8 cellular contexts compared by ENCODE assay signal in the genomic region with DNA sequence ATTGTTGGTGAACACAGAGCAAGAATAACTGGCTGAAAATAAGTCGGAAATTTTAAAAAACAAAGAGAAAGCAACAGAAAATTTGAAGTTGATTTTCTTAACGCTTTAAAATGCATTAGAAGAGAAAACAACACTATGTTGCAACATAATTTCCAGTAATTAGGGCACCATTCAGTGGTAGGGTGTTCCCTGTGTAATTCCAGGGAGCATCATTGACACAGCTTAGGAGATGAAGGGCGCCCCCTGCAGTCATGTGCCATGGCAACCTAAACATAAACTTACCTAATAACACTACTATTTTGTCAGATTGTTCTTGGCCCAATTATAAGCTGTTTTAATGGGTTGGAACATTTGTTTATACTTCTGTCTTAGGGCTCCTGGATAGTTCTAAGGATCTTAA.
DNase-seq lines count a peak whose midpoint lies in the region; ATAC-seq, FAIRE-seq and TF ChIP-seq lines count a peak whose summit lies in the region.

No MANE protein-coding gene starts in this region.

- H3K36me3 ChIP-seq in cardiac muscle cell, result no peaks in the 10 kb centered on the region
- peaks cover 4 to 14% (median 6%) of the 10 kb centered on the region in 5 donors for H3K36me3 ChIP-seq in subcutaneous abdominal adipose tissue (ENCODE audit: control insufficient read depth in 5 of 5, insufficient read depth in 5 of 5, low read length in 5 of 5)

- H3K9ac ChIP-seq in subcutaneous abdominal adipose tissue (ENCODE audit: low read length in 5 of 5), result peak overlapping the region in 1 of 5 donors; percentile 66

- H3K27me3 ChIP-seq in cardiac muscle cell, result no peaks in the 10 kb centered on the region
- no peaks in the 10 kb centered on the region for H3K27me3 ChIP-seq in subcutaneous abdominal adipose tissue (ENCODE audit: control insufficient read depth in 5 of 5, insufficient read depth in 4 of 5, low read length in 5 of 5)

- DNase-seq in ACHN (peak; percentile 43), GM13976 (ENCODE audit: low spot score) (no peak), RPMI7951 (ENCODE audit: low read depth) (peak; percentile 8), cardiac muscle cell (ENCODE audit: low read depth in 1 of 2, low spot score in 1 of 2) (peak; percentile 25 to 72), GM12892 (ENCODE audit: insufficient read length) (no peak)
- no peak for DNase-seq in activated naive CD4-positive, alpha-beta T cell treated with anti-CD3 and anti-CD28 coated beads, Interleukin-2, amount 50 U/mL, for 72 hours (ENCODE audit: low spot score in 2 of 2)

- H3K27ac ChIP-seq in cardiac muscle cell (no peak overlapping the region), subcutaneous abdominal adipose tissue (ENCODE audit: low read depth, low read length) (peak overlapping the region; percentile 28)

- no peaks in the 10 kb centered on the region for H3K9me3 Mint-ChIP-seq in activated naive CD4-positive, alpha-beta T cell treated with anti-CD3 and anti-CD28 coated beads, Interleukin-2, amount 50 U/mL, for 72 hours

- H3K27ac Mint-ChIP-seq in activated naive CD4-positive, alpha-beta T cell treated with anti-CD3 and anti-CD28 coated beads, Interleukin-2, amount 50 U/mL, for 72 hours, result no peak overlapping the region

- in situ Hi-C loops in ACHN (cut with HindIII; ENCODE audit: low pct_ligation_motif_present, low pct_unique_long_range_greater_than_20kb, low sequenced_read_pairs) (no loop called here), GM13976 (cut with MboI; ENCODE audit: low sequenced_read_pairs, unreplicated experiment) (no loop called here)

- no peaks in the 10 kb centered on the region for H3K36me3 Mint-ChIP-seq in activated naive CD4-positive, alpha-beta T cell treated with anti-CD3 and anti-CD28 coated beads, Interleukin-2, amount 50 U/mL, for 72 hours

- TF ChIP-seq CTCF in GM13976 (IDR thresholded peaks at IDR 0.05; ENCODE audit: borderline replicate concordance, control extremely low read depth, extremely low read depth, insufficient read depth, missing control alignments) (peak; percentile 19), cardiac muscle cell (IDR thresholded peaks at IDR 0.05; ENCODE audit: low read depth, low read length) (peak; percentile 68)

- no peaks in the 10 kb centered on the region for H3K9me3 ChIP-seq in cardiac muscle cell (ENCODE audit: low read depth)
- H3K9me3 ChIP-seq in subcutaneous abdominal adipose tissue (ENCODE audit: control insufficient read depth in 5 of 5, low read length in 5 of 5), result no peaks in the 10 kb centered on the region

- ATAC-seq in activated naive CD4-positive, alpha-beta T cell treated with anti-CD3 and anti-CD28 coated beads, Interleukin-2, amount 50 U/mL, for 72 hours, result no peak
- ATAC-seq in HG02840 (IDR thresholded peaks at IDR 0.05; ENCODE audit: low FRiP score, unreplicated experiment), result no peak

- H3K4me3 ChIP-seq in cardiac muscle cell (no peak overlapping the region), subcutaneous abdominal adipose tissue (ENCODE audit: low read depth in 1 of 5, low read length in 5 of 5) (no peak overlapping the region)

- no peak for TF ChIP-seq POLR2A in GM12892 (IDR thresholded peaks at IDR 0.05; ENCODE audit: low read depth, low read length)

- no peaks in the 10 kb centered on the region for H3K4me1 ChIP-seq in cardiac muscle cell (ENCODE audit: low read depth)
- peaks cover 0 to 17% (median 12%) of the 10 kb centered on the region in 5 donors for H3K4me1 ChIP-seq in subcutaneous abdominal adipose tissue (ENCODE audit: control insufficient read depth in 5 of 5, insufficient read depth in 5 of 5, low read length in 5 of 5)

- FAIRE-seq in GM12892 (lab: Jason Lieb, UNC), result no peak

Comparison
In these comparisons a context has a peak if more than half of its experiments do, and no peak if none do; other contexts are left out.
1. DNase-seq: peak in ACHN (single experiment), RPMI7951 (single experiment) and cardiac muscle cell (2 of 2); none in GM13976 (single experiment), GM12892 (single experiment) and activated naive CD4-positive, alpha-beta T cell treated with anti-CD3 and anti-CD28 coated beads, Interleukin-2, amount 50 U/mL, for 72 hours (0 of 2).